ENCODE assay signal across 21 cellular contexts in genomic region chr9:107328510-107328909, GRCh38. TPM values are rescaled to one million over a fixed set of nuclear protein-coding genes. Genes with fewer than 3 reads are reported as not detected.
A peak's percentile ranks its signal among the peaks of the same experiment; 100 is the strongest.
DNase-seq lines count a peak whose midpoint lies in the region; ATAC-seq and TF ChIP-seq lines count a peak whose summit lies in the region.
"Had no signal": no experiment of that assay in that cellular context is flagged by ENCODE, and none has a peak within 500 bp of the region (broad histone marks: within the 10 kb centered on the region; RNA-seq: fewer than 3 reads in every experiment).

No MANE protein-coding gene starts in this region.

- H3K4me3 ChIP-seq in Karpas-422 (ENCODE audit: low read length): no peak overlapping the region
- no peak overlapping the region for H3K4me3 ChIP-seq in Peyer's patch
- H3K4me3 ChIP-seq: BLaER1 had no signal

- no peaks in the 10 kb centered on the region for H3K27me3 ChIP-seq in Karpas-422 (ENCODE audit: low read length)
- no peaks in the 10 kb centered on the region for H3K27me3 ChIP-seq in Peyer's patch
- H3K27me3 ChIP-seq: BLaER1 had no signal

- no peaks in the 10 kb centered on the region for H3K27me3 Mint-ChIP-seq in activated naive CD8-positive, alpha-beta T cell
- H3K27me3 Mint-ChIP-seq in activated naive CD8-positive, alpha-beta T cell treated with anti-CD3 and anti-CD28 coated beads for 36 hours: no peaks in the 10 kb centered on the region
- H3K27me3 Mint-ChIP-seq in memory B cell: no peaks in the 10 kb centered on the region
- H3K27me3 Mint-ChIP-seq: CD4-positive, CD25-positive, alpha-beta regulatory T cell had no signal

- H3K36me3 ChIP-seq in Karpas-422 (ENCODE audit: insufficient read depth, low read length) (peaks cover 83% of the 10 kb centered on the region), Peyer's patch (peaks cover 0 to 70% (median 0%) of the 10 kb centered on the region in 3 donors)

- H3K4me1 ChIP-seq in Karpas-422 (ENCODE audit: low read length) (peaks cover 28% of the 10 kb centered on the region), Peyer's patch (no peaks in the 10 kb centered on the region)
- H3K4me1 ChIP-seq: BLaER1 had no signal

- TF ChIP-seq POLR2A in Peyer's patch (IDR thresholded peaks at IDR 0.05): no peak

- no peak overlapping the region for H3K27ac ChIP-seq in Karpas-422 (ENCODE audit: low read length)
- H3K27ac ChIP-seq in Peyer's patch: no peak overlapping the region
- H3K27ac ChIP-seq: BLaER1, RWPE1 had no signal

- no peak overlapping the region for H3K4me3 Mint-ChIP-seq in activated naive CD8-positive, alpha-beta T cell
- H3K4me3 Mint-ChIP-seq in activated naive CD8-positive, alpha-beta T cell treated with anti-CD3 and anti-CD28 coated beads for 36 hours: no peak overlapping the region
- H3K4me3 Mint-ChIP-seq in memory B cell: no peak overlapping the region
- H3K4me3 Mint-ChIP-seq: CD4-positive, CD25-positive, alpha-beta regulatory T cell had no signal

- H2AFZ ChIP-seq in Karpas-422 (ENCODE audit: low read length): no peak overlapping the region

- peaks cover 35% of the 10 kb centered on the region for H3K36me3 Mint-ChIP-seq in activated naive CD8-positive, alpha-beta T cell
- H3K36me3 Mint-ChIP-seq in activated naive CD8-positive, alpha-beta T cell treated with anti-CD3 and anti-CD28 coated beads for 36 hours: peaks cover 72% of the 10 kb centered on the region
- peaks cover 46% of the 10 kb centered on the region for H3K36me3 Mint-ChIP-seq in memory B cell

- H3K9me3 Mint-ChIP-seq in activated naive CD8-positive, alpha-beta T cell (ENCODE audit: low read depth): no peaks in the 10 kb centered on the region
- peaks cover 6% of the 10 kb centered on the region for H3K9me3 Mint-ChIP-seq in activated naive CD8-positive, alpha-beta T cell treated with anti-CD3 and anti-CD28 coated beads for 36 hours
- H3K9me3 Mint-ChIP-seq in memory B cell: no peaks in the 10 kb centered on the region

- H3K4me1 Mint-ChIP-seq in activated naive CD8-positive, alpha-beta T cell (ENCODE audit: low read depth): peaks cover 20% of the 10 kb centered on the region
- peaks cover 7% of the 10 kb centered on the region for H3K4me1 Mint-ChIP-seq in activated naive CD8-positive, alpha-beta T cell treated with anti-CD3 and anti-CD28 coated beads for 36 hours
- H3K4me1 Mint-ChIP-seq in memory B cell: peaks cover 3% of the 10 kb centered on the region

- H3K9me3 ChIP-seq in Karpas-422 (ENCODE audit: low read length) (no peaks in the 10 kb centered on the region), Peyer's patch (no peaks in the 10 kb centered on the region)

- H3K27ac Mint-ChIP-seq in activated naive CD8-positive, alpha-beta T cell: peak overlapping the region; percentile 41
- H3K27ac Mint-ChIP-seq in activated naive CD8-positive, alpha-beta T cell treated with anti-CD3 and anti-CD28 coated beads for 36 hours: no peak overlapping the region
- peak overlapping the region; percentile 31 for H3K27ac Mint-ChIP-seq in memory B cell
- H3K27ac Mint-ChIP-seq: CD4-positive, CD25-positive, alpha-beta regulatory T cell had no signal

- no peak for DNase-seq in activated naive CD8-positive, alpha-beta T cell treated with anti-CD3 and anti-CD28 coated beads for 36 hours
- DNase-seq in Karpas-422: no peak
- DNase-seq in memory B cell (ENCODE audit: low spot score in 2 of 2): no peak
- no peak for DNase-seq in anterior cingulate cortex (lab: John Stamatoyannopoulos, UW)
- no peak for DNase-seq in Peyer's patch
- DNase-seq in hepatic stellate cell (ENCODE audit: low spot score): no peak
- DNase-seq: CD4-positive, CD25-positive, alpha-beta regulatory T cell; DMS53; Kasumi-1; NCI-H1092 treated with DMSO at 0.1 percent for 48 hours; NCI-H1436; NCI-H187; NCI-H2081 treated with DMSO at 0.1 percent for 48 hours; NCI-H2171; NCI-H226; NCI-H510A; NCI-H69; SHP77 treated with DMSO at 0.1 percent for 48 hours had no signal

- H3K9me2 ChIP-seq in Karpas-422 (replicated peaks; ENCODE audit: insufficient read depth, low read length): no peaks in the 10 kb centered on the region

- no peak for ATAC-seq in memory B cell (ENCODE audit: low read depth)

- H3K9ac ChIP-seq in Karpas-422 (ENCODE audit: low read length): no peak overlapping the region
- H3K9ac ChIP-seq: BLaER1 had no signal

- peak overlapping the region; percentile 15 for H3K4me2 ChIP-seq in Karpas-422 (ENCODE audit: low read depth, low read length, poor library complexity, severe bottlenecking)
- H3K4me2 ChIP-seq: BLaER1 had no signal

- H4K20me1 ChIP-seq in Karpas-422 (ENCODE audit: insufficient read depth, low read depth, low read length): peaks cover 12% of the 10 kb centered on the region; the same call in 1 of the 2 replicates

- peaks cover 62% of the 10 kb centered on the region for H3K79me2 ChIP-seq in Karpas-422 (ENCODE audit: low read length)

- no peak for TF ChIP-seq CTCF in Peyer's patch (IDR thresholded peaks at IDR 0.05)

RNA-seq across cellular contexts. Expression of gene RAD23B, which starts 45.4 kb away (rescaled TPM):
- 100 to 1,000 TPM; 142 to 148 TPM for total RNA-seq in activated naive CD8-positive, alpha-beta T cell treated with anti-CD3 and anti-CD28 coated beads for 36 hours
- 50.2 and 60.2 TPM in 2 replicates for total RNA-seq in Karpas-422 (2014; rRNA removed; shearing (Covaris generic); ENCODE audit: low replicate concordance)
- 10 to 100 TPM; 45.7 to 57.4 (median 50.5) TPM for total RNA-seq in Peyer's patch
